Comparison of ENCODE assay signal across 13 cellular contexts in the genomic region with DNA sequence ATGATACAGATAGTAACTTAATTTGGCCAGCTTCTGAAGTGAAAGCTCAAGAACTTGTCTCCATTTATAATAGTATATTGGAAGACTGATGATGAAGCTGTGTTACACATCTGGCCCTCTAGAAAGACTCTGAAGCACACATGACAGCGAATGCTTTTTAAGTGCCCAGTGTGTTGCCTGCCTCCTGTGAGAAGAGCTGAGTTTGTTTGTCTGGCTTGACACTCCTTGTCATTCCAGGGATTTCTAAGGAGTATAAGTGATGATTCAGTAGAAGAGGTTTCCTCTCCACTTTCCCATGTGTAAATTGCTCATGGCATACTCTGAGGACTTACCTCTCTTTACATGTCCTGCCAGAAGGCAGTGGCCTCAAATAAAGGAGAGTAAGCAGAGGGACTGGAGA. TPM values are rescaled to one million over a fixed set of nuclear protein-coding genes. Genes with fewer than 3 reads are reported as not detected.
A peak's percentile ranks its signal among the peaks of the same experiment; 100 is the strongest.
DNase-seq lines count a peak whose midpoint lies in the region; ATAC-seq and TF ChIP-seq lines count a peak whose summit lies in the region.
"Had no signal": no experiment of that assay in that cellular context is flagged by ENCODE, and none has a peak within 500 bp of the region (broad histone marks: within the 10 kb centered on the region; RNA-seq: fewer than 3 reads in every experiment).

No MANE protein-coding gene starts in this region.

- TF ChIP-seq RAD21 in IMR-90 (IDR thresholded peaks at IDR 0.05; ENCODE audit: low read length), result no peak

- H3K4me3 ChIP-seq in IMR-90 (ENCODE audit: insufficient read depth, low read depth, low read length) (no peak overlapping the region), mesodermal cell (ENCODE audit: extremely low read depth, insufficient read depth, low read length, poor library complexity, severe bottlenecking) (no peak overlapping the region), lower leg skin (ENCODE audit: low read depth, poor library complexity, severe bottlenecking) (no peak overlapping the region)

- no peak overlapping the region for H3K18ac ChIP-seq in IMR-90 (ENCODE audit: low read depth, low read length)

- H4K91ac ChIP-seq in IMR-90 (ENCODE audit: insufficient read depth, low read depth, low read length), result no peak overlapping the region

- H3K9me3 Mint-ChIP-seq in chondrocyte (ENCODE audit: low read depth) (no peaks in the 10 kb centered on the region), type B pancreatic cell (no peaks in the 10 kb centered on the region)
- H3K9me3 Mint-ChIP-seq: central memory CD8-positive, alpha-beta T cell had no signal

- H3K4me1 Mint-ChIP-seq in chondrocyte (ENCODE audit: low read depth) (peaks cover 50% of the 10 kb centered on the region), type B pancreatic cell (ENCODE audit: unreplicated experiment) (peaks cover 13% of the 10 kb centered on the region)
- H3K4me1 Mint-ChIP-seq: central memory CD8-positive, alpha-beta T cell had no signal

- dilution Hi-C loops in IMR-90 (cut with HindIII; ENCODE audit: low sequenced_read_pairs, unreplicated experiment), result no loop called here

- H3K23ac ChIP-seq in IMR-90 (ENCODE audit: low read depth, low read length), result no peak overlapping the region

- no peak overlapping the region for H3K27ac ChIP-seq in IMR-90 (ENCODE audit: insufficient read depth, low read length)
- H3K27ac ChIP-seq in mesodermal cell (ENCODE audit: low read depth, low read length, severe bottlenecking), result peak overlapping the region; percentile 52
- H3K27ac ChIP-seq: parathyroid adenoma had no signal

- no peak overlapping the region for H3K4me2 ChIP-seq in IMR-90 (ENCODE audit: low read depth, low read length)

- no peaks in the 10 kb centered on the region for H3K27me3 ChIP-seq in IMR-90 (ENCODE audit: control insufficient read depth, insufficient read depth, low read length)

- CTCF ChIA-PET in IMR-90 (lab: Yijun Ruan, JAX), result no interaction called here

- peaks cover 21% of the 10 kb centered on the region for H3K9me1 ChIP-seq in IMR-90 (ENCODE audit: insufficient read depth, low read length)

- DNase-seq in AG08395 (ENCODE audit: low spot score), result peak; percentile 40
- peak; percentile 81 for DNase-seq in IMR-90
- DNase-seq in chondrocyte (ENCODE audit: low spot score), result no peak
- DNase-seq in type B pancreatic cell (ENCODE audit: extremely low spot score, unreplicated experiment), result no peak
- DNase-seq in lower leg skin (ENCODE audit: low spot score in 2 of 2), result no peak
- no peak for DNase-seq in epidermal melanocyte (ENCODE audit: insufficient read length, low spot score)
- DNase-seq: DND-41, NCI-H1694 treated with DMSO at 0.1 percent for 48 hours, SIG-M5 had no signal

- H2AFZ ChIP-seq in IMR-90 (replicated peaks; ENCODE audit: low read length, poor library complexity), result no peak overlapping the region
- H2AFZ ChIP-seq: parathyroid adenoma had no signal

- H3K56ac ChIP-seq in IMR-90 (ENCODE audit: extremely low read depth, insufficient read depth, low read length), result no peak overlapping the region

- no peak overlapping the region for H3K4ac ChIP-seq in IMR-90 (ENCODE audit: low read depth, low read length)

- peaks cover 11% of the 10 kb centered on the region; the same call in 1 of the 2 replicates for H4K20me1 ChIP-seq in IMR-90 (ENCODE audit: insufficient read depth, low read length)

- intact Hi-C loops in IMR-90 (cut with micrococcal nuclease), result no loop called here
- intact Hi-C loops in lower leg skin (cut with DNase I; ENCODE audit: low total_unique reads), result no loop called here

- H3K36me3 Mint-ChIP-seq in chondrocyte (ENCODE audit: low read depth) (peaks cover 32% of the 10 kb centered on the region), type B pancreatic cell (peaks cover 66% of the 10 kb centered on the region)

- no CpG with 5 or more reads among the region's 1 CpG for WGBS in IMR-90 (ENCODE audit: extremely low coverage in 2 of 2, insufficient read length in 1 of 2), 2 experiments
- WGBS in mesodermal cell (ENCODE audit: insufficient coverage in 2 of 2), 2 experiments, result 86 to 100% methylated on average over 1 of the region's 1 CpG
- WGBS in lower leg skin, 2 donors, result 94 to 100% methylated on average over 1 of the region's 1 CpG

- H3K27ac Mint-ChIP-seq in chondrocyte (ENCODE audit: unreplicated experiment) (peak overlapping the region; percentile 58), type B pancreatic cell (no peak overlapping the region)

- H3K36me3 ChIP-seq in IMR-90 (ENCODE audit: control insufficient read depth, insufficient read depth, low read length) (peaks cover 36% of the 10 kb centered on the region), mesodermal cell (ENCODE audit: control insufficient read depth, insufficient read depth, low read length) (peaks cover 65% of the 10 kb centered on the region)

- no peak overlapping the region for H2BK15ac ChIP-seq in IMR-90 (ENCODE audit: low read depth, low read length)

- H3K9ac ChIP-seq in IMR-90 (ENCODE audit: low read depth, low read length), result no peak overlapping the region
- H3K9ac ChIP-seq: parathyroid adenoma had no signal

- no peak for TF ChIP-seq CTCF in IMR-90 (conservative IDR thresholded peaks at IDR 0.05; ENCODE audit: low read depth, low read length)
- TF ChIP-seq CTCF in chondrocyte (IDR thresholded peaks at IDR 0.05), result no peak
- TF ChIP-seq CTCF in type B pancreatic cell (conservative IDR thresholded peaks at IDR 0.05), result no peak
- TF ChIP-seq CTCF in lower leg skin (IDR thresholded peaks at IDR 0.05), result no peak

- no peak overlapping the region for H4K5ac ChIP-seq in IMR-90 (ENCODE audit: low read depth, low read length)

- H3K79me1 ChIP-seq in IMR-90 (ENCODE audit: low read depth in 1 of 2, low read length in 2 of 2), result peaks cover 33 to 83% of the 10 kb centered on the region in 2 experiments

- H2AK9ac ChIP-seq in IMR-90 (replicated peaks; ENCODE audit: low read depth, low read length, poor library complexity), result no peak overlapping the region

- peaks cover 18% of the 10 kb centered on the region for H3K4me1 ChIP-seq in IMR-90 (ENCODE audit: control insufficient read depth, insufficient read depth, low read length)
- H3K4me1 ChIP-seq in mesodermal cell (ENCODE audit: control insufficient read depth, insufficient read depth, low read length, poor library complexity, severe bottlenecking), result peaks cover 64% of the 10 kb centered on the region
- H3K4me1 ChIP-seq: parathyroid adenoma had no signal

- H3K14ac ChIP-seq in IMR-90 (replicated peaks; ENCODE audit: low read depth, low read length), result no peak overlapping the region

- H2BK120ac ChIP-seq in IMR-90 (ENCODE audit: low read depth, low read length), result peak overlapping the region; percentile 51; the same call in 1 of the 2 replicates

- H4K8ac ChIP-seq in IMR-90 (ENCODE audit: low read depth in 2 of 2, low read length in 2 of 2), result no peak overlapping the region

- H3K27me3 Mint-ChIP-seq in chondrocyte (ENCODE audit: low read depth) (no peaks in the 10 kb centered on the region), type B pancreatic cell (no peaks in the 10 kb centered on the region)
- H3K27me3 Mint-ChIP-seq: central memory CD8-positive, alpha-beta T cell had no signal

- H3K4me3 Mint-ChIP-seq in chondrocyte (ENCODE audit: unreplicated experiment), result no peak overlapping the region
- H3K4me3 Mint-ChIP-seq in type B pancreatic cell, result no peak overlapping the region
- H3K4me3 Mint-ChIP-seq: central memory CD8-positive, alpha-beta T cell had no signal

- H2BK20ac ChIP-seq in IMR-90 (ENCODE audit: low read depth, low read length), result no peak overlapping the region

- in situ Hi-C loops in IMR-90 (cut with MboI; ENCODE audit: low sequenced_read_pairs), result no loop called here

- POLR2A ChIA-PET in IMR-90 (lab: Charles Lee; ENCODE audit: unreplicated experiment), result no interaction called here

- no peak for TF ChIP-seq POLR2A in IMR-90 (IDR thresholded peaks at IDR 0.05; ENCODE audit: low read depth, low read length)
- no peak for TF ChIP-seq POLR2A in lower leg skin (IDR thresholded peaks at IDR 0.05)

- BruUV-seq in IMR-90 (replicated peaks; lab: Mats Ljungman, UMichigan), result no TSS peak

- no peak overlapping the region for H2BK5ac ChIP-seq in IMR-90 (ENCODE audit: low read depth, low read length, poor library complexity, severe bottlenecking)

- no peak overlapping the region for H2AK5ac ChIP-seq in IMR-90 (ENCODE audit: low read depth, low read length)

- peaks cover 2% of the 10 kb centered on the region for H3K9me3 ChIP-seq in IMR-90 (ENCODE audit: control insufficient read depth, insufficient read depth, low read length)
- H3K9me3 ChIP-seq in mesodermal cell (ENCODE audit: control insufficient read depth, low read length), result no peaks in the 10 kb centered on the region

- ATAC-seq in IMR-90 (ENCODE audit: low read depth) (peak; percentile 82), GM19452 (IDR thresholded peaks at IDR 0.05; ENCODE audit: unreplicated experiment) (no peak)

TF ChIP-seq in IMR-90, 13 proteins besides CTCF, POLR2A, EP300 and RAD21:
- TF ChIP-seq, protein P1, sequence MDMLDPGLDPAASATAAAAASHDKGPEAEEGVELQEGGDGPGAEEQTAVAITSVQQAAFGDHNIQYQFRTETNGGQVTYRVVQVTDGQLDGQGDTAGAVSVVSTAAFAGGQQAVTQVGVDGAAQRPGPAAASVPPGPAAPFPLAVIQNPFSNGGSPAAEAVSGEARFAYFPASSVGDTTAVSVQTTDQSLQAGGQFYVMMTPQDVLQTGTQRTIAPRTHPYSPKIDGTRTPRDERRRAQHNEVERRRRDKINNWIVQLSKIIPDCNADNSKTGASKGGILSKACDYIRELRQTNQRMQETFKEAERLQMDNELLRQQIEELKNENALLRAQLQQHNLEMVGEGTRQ (IDR thresholded peaks at IDR 0.05; ENCODE audit: low read depth, low read length), result no peak
- no peak for TF ChIP-seq MAZ (IDR thresholded peaks at IDR 0.05; ENCODE audit: borderline replicate concordance, low read depth, low read length)
- 0 out of 2 replicates have a peak, but pooled peaks have one; percentile 18 for TF ChIP-seq MAFK (IDR thresholded peaks at IDR 0.05; ENCODE audit: low read depth, low read length)
- no peak for TF ChIP-seq RFX5 (IDR thresholded peaks at IDR 0.05; ENCODE audit: low read depth, low read length)
- no peak for TF ChIP-seq CEBPB (IDR thresholded peaks at IDR 0.05; ENCODE audit: low read depth, low read length)
- TF ChIP-seq MXI1 (IDR thresholded peaks at IDR 0.05; ENCODE audit: borderline replicate concordance, low read depth, low read length), result 0 out of 2 replicates have a peak, but pooled peaks have one; percentile 20
- TF ChIP-seq NFE2L2 (IDR thresholded peaks at IDR 0.05; ENCODE audit: low read depth, low read length), result no peak

RNA-seq across cellular contexts. Expression of a gene that starts 30.4 kb away (rescaled TPM):
- total RNA-seq in IMR-90 (2012; rRNA removed) (1.9 and 2.0 TPM in 2 replicates), chondrocyte (0.19 TPM in 1 of 3 replicates, not detected in the others), type B pancreatic cell (ENCODE audit: low replicate concordance) (4.6 TPM in 1 of 2 replicates, not detected in the other), lower leg skin (under 1 TPM in 3 of 4 donors, not detected in 1; 0.13 to 0.20 (median 0.16) TPM)
- 0.39 and 0.53 TPM in 2 replicates for polyA plus RNA-seq in IMR-90 (2012; rRNA removed)
- 0.12 and 0.19 TPM in 2 replicates for polyA plus RNA-seq in IMR-90 (2012; cell fraction: cytosol; rRNA removed)
- polyA plus RNA-seq in IMR-90 (2012; cell fraction: nucleus; rRNA removed; ENCODE audit: low replicate concordance), result 0.07 and 0.57 TPM in 2 replicates
- 0.44 TPM for polyA plus RNA-seq in mesodermal cell (2013, experiment 1 of 2)
- 0.40 TPM for polyA plus RNA-seq in mesodermal cell (2013, experiment 2 of 2)

Comparison
In these comparisons a context has a peak if more than half of its experiments do, and no peak if none do; other contexts are left out.
1. DNase-seq: peak in AG08395 (single experiment) and IMR-90 (single experiment); none in chondrocyte (single experiment), type B pancreatic cell (single experiment), lower leg skin (0 of 2) and epidermal melanocyte (single experiment).